In genomic region chr15:62964251-62964650, GRCh38 we compare ENCODE assay signal across 25 cellular contexts.
DNase-seq lines count a peak whose midpoint lies in the region; ATAC-seq, FAIRE-seq and TF ChIP-seq lines count a peak whose summit lies in the region.
"Had no signal": no experiment of that assay in that cellular context is flagged by ENCODE, and none has a peak within 500 bp of the region (broad histone marks: within the 10 kb centered on the region; RNA-seq: fewer than 3 reads in every experiment).

No MANE protein-coding gene starts in this region.

- no peak for FAIRE-seq in D721Med (lab: Jason Lieb, UNC)
- FAIRE-seq: astrocyte had no signal

- H3K27ac ChIP-seq in GM23248 = no peak overlapping the region
- H3K27ac ChIP-seq: right lobe of liver, suprapubic skin, uterus had no signal

- H3K4me3 ChIP-seq in GM23248 = no peak overlapping the region
- no peak overlapping the region for H3K4me3 ChIP-seq in foreskin fibroblast (ENCODE audit: low read depth in 1 of 2, low read length in 2 of 2)
- H3K4me3 ChIP-seq: right lobe of liver, suprapubic skin, uterus had no signal

- in situ Hi-C loops in GM23248 (cut with MboI) = no loop called here

- WGBS in GM23248 (ENCODE audit: low coverage in 1 of 2, low lambda C conversion rate in 2 of 2, missing lambda C conversion rate in 2 of 2), 2 experiments = 18 to 20% methylated on average over 5 of the region's 5 CpGs

- H3K9me3 ChIP-seq in GM23248 (ENCODE audit: low read depth) = no peaks in the 10 kb centered on the region
- H3K9me3 ChIP-seq: right lobe of liver, suprapubic skin, uterus had no signal

- no peaks in the 10 kb centered on the region for H3K27me3 ChIP-seq in GM23248 (replicated peaks; ENCODE audit: insufficient read depth)
- H3K27me3 ChIP-seq: right lobe of liver, suprapubic skin, uterus had no signal

- no peaks in the 10 kb centered on the region for H4K20me1 ChIP-seq in GM23248 (ENCODE audit: insufficient read depth)

- no peaks in the 10 kb centered on the region for H3F3A ChIP-seq in GM23248 (ENCODE audit: insufficient read depth)

- no peaks in the 10 kb centered on the region for H3K36me3 ChIP-seq in GM23248 (ENCODE audit: low read depth)
- H3K36me3 ChIP-seq: right lobe of liver, suprapubic skin, uterus had no signal

- no peaks in the 10 kb centered on the region for H3K9me2 ChIP-seq in GM23248 (ENCODE audit: insufficient read depth)

- no peak overlapping the region for H3K9ac ChIP-seq in GM23248

- H2AFZ ChIP-seq in GM23248 = no peak overlapping the region

- no peaks in the 10 kb centered on the region for H3K79me2 ChIP-seq in GM23248 (ENCODE audit: insufficient read depth)

- H3K4me2 ChIP-seq in GM23248 (ENCODE audit: unreplicated experiment) = peak overlapping the region; percentile 14

- TF ChIP-seq CTCF in foreskin fibroblast (IDR thresholded peaks at IDR 0.05; ENCODE audit: low read depth, low read length) = no peak
- no peak for TF ChIP-seq CTCF in D721Med (IDR thresholded peaks at IDR 0.05; ENCODE audit: insufficient read depth, missing control alignments)

- ATAC-seq in SK-N-SH treated with all-trans-retinoic acid at 6 μM for 48 hours (peak; percentile 78), GM21576 (IDR thresholded peaks at IDR 0.05; ENCODE audit: unreplicated experiment) (no peak)
- ATAC-seq: HCT116; left cardiac atrium; right lobe of liver; stimulated activated naive B cell treated with anti-CD40 and anti-IgM and Interleukin-4, amounts not matched to agents 10 μg/mL and 1 μg/mL and 100 μg/mL, for 72 hours had no signal

- DNase-seq in GM23248 (peak; percentile 80), foreskin fibroblast (peak; percentile 60 to 88), D721Med (ENCODE audit: insufficient read length, low spot score) (no peak), KG1 (lab: John Stamatoyannopoulos, UW) (no peak), NCI-H187 (lab: John Stamatoyannopoulos, UW) (no peak)
- DNase-seq: activated CD4-positive, alpha-beta T cell treated with anti-CD3 and anti-CD28 coated beads for 4 hours; activated CD8-positive, alpha-beta memory T cell treated with anti-CD3 and anti-CD28 coated beads for 24 hours; activated effector memory CD4-positive, alpha-beta T cell treated with anti-CD3 and anti-CD28 coated beads, Interleukin-2, amount 50 U/mL, for 16 hours; activated naive CD8-positive, alpha-beta T cell treated with anti-CD3 and anti-CD28 coated beads, Interleukin-2, amount 10 ng/mL, durations not matched to agents 7 days and 5 days; CD8-positive, alpha-beta memory T cell; central memory CD4-positive, alpha-beta T cell; left cardiac atrium; MM.1S; NCI-H1417 treated with DMSO at 0.1 percent for 48 hours; NCI-H2107; NCI-H446 treated with DMSO at 0.1 percent for 48 hours; right lobe of liver; stimulated activated CD4-positive, alpha-beta T cell treated with anti-CD3 and anti-CD28 coated beads, Interleukin-4, amount 100 ng/mL, for 4 hours; stimulated activated naive B cell treated with anti-CD40 and anti-IgM and Interleukin-4, amounts not matched to agents 10 μg/mL and 1 μg/mL and 100 μg/mL, for 72 hours; uterus had no signal

- peaks cover 9% of the 10 kb centered on the region for H3K4me1 ChIP-seq in GM23248 (ENCODE audit: insufficient read depth)
- H3K4me1 ChIP-seq: uterus had no signal

TF ChIP-seq in SK-N-SH treated with all-trans-retinoic acid at 6 μM for 48 hours, 23 proteins besides CTCF, POLR2A, EP300 and RAD21:
- TF ChIP-seq ZC3H10 (CRISPR knock-in tag; IDR thresholded peaks at IDR 0.05) = no peak

Comparison
In these comparisons a context has a peak if more than half of its experiments do, and no peak if none do; other contexts are left out.
1. DNase-seq: peak in GM23248 (single experiment) and foreskin fibroblast (2 of 2); none in D721Med (single experiment), KG1 (single experiment) and NCI-H187 (0 of 2).